ENCODE assay signal across 8 cellular contexts in the genomic region with DNA sequence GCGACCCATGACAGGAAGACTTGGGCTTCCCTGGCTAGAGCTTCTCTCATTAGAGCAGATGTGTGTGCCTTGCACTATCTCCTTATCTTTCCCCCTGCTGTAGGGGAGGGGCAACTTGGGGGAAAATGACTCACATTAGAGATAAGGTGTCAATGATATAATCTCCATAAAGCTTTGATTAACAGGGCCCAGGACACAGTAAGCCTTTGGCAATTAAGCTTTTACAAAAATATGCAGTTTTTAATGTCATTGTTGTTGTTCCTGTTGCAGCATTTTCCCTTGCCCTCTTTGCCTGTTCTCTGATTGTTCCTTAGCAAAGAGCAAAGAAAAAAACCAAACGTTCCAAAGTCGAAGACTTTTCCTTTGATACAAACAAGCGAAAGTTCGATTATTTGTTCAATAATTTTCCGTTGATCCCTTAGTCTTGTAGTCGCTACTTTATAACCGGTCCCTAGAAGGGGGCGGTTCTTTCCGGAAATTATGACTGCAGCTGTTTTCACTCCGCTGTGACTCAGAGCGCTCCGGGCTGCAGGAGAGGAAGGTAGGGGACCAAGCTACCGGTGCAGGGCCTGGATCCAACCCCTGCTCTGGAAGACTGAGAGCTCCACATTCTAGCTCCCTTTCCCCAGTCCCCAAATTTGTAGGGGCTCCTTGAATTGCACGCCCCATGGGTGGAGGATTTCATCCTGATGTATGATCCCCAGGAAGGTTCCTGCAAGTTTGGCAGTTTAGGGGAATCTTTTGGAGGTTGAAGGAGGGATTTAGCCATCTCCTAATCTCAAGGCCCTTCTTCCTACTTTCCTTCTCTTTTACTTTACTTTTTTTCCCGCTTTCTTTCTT. TPM values are rescaled to one million over a fixed set of nuclear protein-coding genes. Genes with fewer than 3 reads are reported as not detected.
A peak's percentile ranks its signal among the peaks of the same experiment; 100 is the strongest.
DNase-seq lines count a peak whose midpoint lies in the region; ATAC-seq lines count a peak whose summit lies in the region.

A gene with protein sequence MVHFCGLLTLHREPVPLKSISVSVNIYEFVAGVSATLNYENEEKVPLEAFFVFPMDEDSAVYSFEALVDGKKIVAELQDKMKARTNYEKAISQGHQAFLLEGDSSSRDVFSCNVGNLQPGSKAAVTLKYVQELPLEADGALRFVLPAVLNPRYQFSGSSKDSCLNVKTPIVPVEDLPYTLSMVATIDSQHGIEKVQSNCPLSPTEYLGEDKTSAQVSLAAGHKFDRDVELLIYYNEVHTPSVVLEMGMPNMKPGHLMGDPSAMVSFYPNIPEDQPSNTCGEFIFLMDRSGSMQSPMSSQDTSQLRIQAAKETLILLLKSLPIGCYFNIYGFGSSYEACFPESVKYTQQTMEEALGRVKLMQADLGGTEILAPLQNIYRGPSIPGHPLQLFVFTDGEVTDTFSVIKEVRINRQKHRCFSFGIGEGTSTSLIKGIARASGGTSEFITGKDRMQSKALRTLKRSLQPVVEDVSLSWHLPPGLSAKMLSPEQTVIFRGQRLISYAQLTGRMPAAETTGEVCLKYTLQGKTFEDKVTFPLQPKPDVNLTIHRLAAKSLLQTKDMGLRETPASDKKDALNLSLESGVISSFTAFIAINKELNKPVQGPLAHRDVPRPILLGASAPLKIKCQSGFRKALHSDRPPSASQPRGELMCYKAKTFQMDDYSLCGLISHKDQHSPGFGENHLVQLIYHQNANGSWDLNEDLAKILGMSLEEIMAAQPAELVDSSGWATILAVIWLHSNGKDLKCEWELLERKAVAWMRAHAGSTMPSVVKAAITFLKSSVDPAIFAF (plus strand): TSS at position 509 of the 840 bp plus-strand sequence. CDS start 2,062 bp downstream, outside the sequence.

- peaks cover 16% of the 10 kb centered on the region for H3K36me3 Mint-ChIP-seq in activated CD4-positive, alpha-beta T cell treated with anti-CD3 and anti-CD28 coated beads, Interleukin-2, amount 10 ng/mL, durations not matched to agents 24 days and 14 days (ENCODE audit: low read depth)
- H3K36me3 Mint-ChIP-seq in dendritic cell treated with granulocyte-macrophage colony-stimulating factor and Interleukin-4, amounts not matched to agents 40 ng/mL and 50 ng/mL, for 4 days (ENCODE audit: low read depth), result peaks cover 26% of the 10 kb centered on the region

- intact Hi-C loops in activated CD4-positive, alpha-beta T cell treated with anti-CD3 and anti-CD28 coated beads, Interleukin-2, amount 10 ng/mL, durations not matched to agents 24 days and 14 days (cut with micrococcal nuclease), result loop anchor here (1.0 to 5.0 kb wide), 2 partner anchors 44 to 373 kb away; a partner anchor contains a TSS
- intact Hi-C loops in dendritic cell treated with granulocyte-macrophage colony-stimulating factor and Interleukin-4, amounts not matched to agents 40 ng/mL and 50 ng/mL, for 4 days (cut with micrococcal nuclease), result no loop called here

- ATAC-seq in GM18508 (IDR thresholded peaks at IDR 0.05; ENCODE audit: insufficient read depth, unreplicated experiment) (peak; percentile 99), HG02973 (IDR thresholded peaks at IDR 0.05; ENCODE audit: unreplicated experiment) (peak; percentile 100)

- H3K4me1 Mint-ChIP-seq in activated CD4-positive, alpha-beta T cell treated with anti-CD3 and anti-CD28 coated beads, Interleukin-2, amount 10 ng/mL, durations not matched to agents 24 days and 14 days, result peaks cover 24% of the 10 kb centered on the region
- peaks cover 35% of the 10 kb centered on the region for H3K4me1 Mint-ChIP-seq in dendritic cell treated with granulocyte-macrophage colony-stimulating factor and Interleukin-4, amounts not matched to agents 40 ng/mL and 50 ng/mL, for 4 days (ENCODE audit: low read depth)

- H3K27ac Mint-ChIP-seq in activated CD4-positive, alpha-beta T cell treated with anti-CD3 and anti-CD28 coated beads, Interleukin-2, amount 10 ng/mL, durations not matched to agents 24 days and 14 days, result peak within 1 kb of the TSS; percentile 86
- peak within 1 kb of the TSS; percentile 73 for H3K27ac Mint-ChIP-seq in dendritic cell treated with granulocyte-macrophage colony-stimulating factor and Interleukin-4, amounts not matched to agents 40 ng/mL and 50 ng/mL, for 4 days

- H3K4me3 Mint-ChIP-seq in activated CD4-positive, alpha-beta T cell treated with anti-CD3 and anti-CD28 coated beads, Interleukin-2, amount 10 ng/mL, durations not matched to agents 24 days and 14 days, result peak within 1 kb of the TSS; percentile 86
- peak within 1 kb of the TSS; percentile 80 for H3K4me3 Mint-ChIP-seq in dendritic cell treated with granulocyte-macrophage colony-stimulating factor and Interleukin-4, amounts not matched to agents 40 ng/mL and 50 ng/mL, for 4 days

- H3K9me3 Mint-ChIP-seq in activated CD4-positive, alpha-beta T cell treated with anti-CD3 and anti-CD28 coated beads, Interleukin-2, amount 10 ng/mL, durations not matched to agents 24 days and 14 days, result no peaks in the 10 kb centered on the region
- H3K9me3 Mint-ChIP-seq in dendritic cell treated with granulocyte-macrophage colony-stimulating factor and Interleukin-4, amounts not matched to agents 40 ng/mL and 50 ng/mL, for 4 days, result no peaks in the 10 kb centered on the region

- DNase-seq in 8988T (peak; percentile 49), NCI-H2196 treated with DMSO at 0.1 percent for 48 hours (lab: John Stamatoyannopoulos, UW; ENCODE audit: unreplicated experiment) (peak; percentile 54), left kidney (ENCODE audit: low read depth, low spot score) (peak; percentile 93)
- peak; percentile 93 for DNase-seq in activated CD4-positive, alpha-beta T cell treated with anti-CD3 and anti-CD28 coated beads, Interleukin-2, amount 10 ng/mL, durations not matched to agents 24 days and 14 days
- DNase-seq in stimulated activated CD4-positive, alpha-beta T cell treated with anti-CD3 and anti-CD28 coated beads, Interleukin-2, amount 100 ng/mL, for 24 hours, result peak; percentile 79

- peaks cover 12% of the 10 kb centered on the region for H3K27me3 Mint-ChIP-seq in activated CD4-positive, alpha-beta T cell treated with anti-CD3 and anti-CD28 coated beads, Interleukin-2, amount 10 ng/mL, durations not matched to agents 24 days and 14 days
- no peaks in the 10 kb centered on the region for H3K27me3 Mint-ChIP-seq in dendritic cell treated with granulocyte-macrophage colony-stimulating factor and Interleukin-4, amounts not matched to agents 40 ng/mL and 50 ng/mL, for 4 days

RNA-seq across cellular contexts. Expression of the gene that starts here (rescaled TPM):
- 6.5 and 6.8 TPM in 2 replicates for total RNA-seq in activated CD4-positive, alpha-beta T cell treated with anti-CD3 and anti-CD28 coated beads, Interleukin-2, amount 10 ng/mL, durations not matched to agents 24 days and 14 days

Comparison
In these comparisons a context has a peak if more than half of its experiments do, and no peak if none do; other contexts are left out.
1. Peak in every context shown above with its lines: DNase-seq and ATAC-seq.